Comparison of ENCODE assay signal across 8 cellular contexts in genomic region chr12:68686262-68686594, GRCh38. TPM values are rescaled to one million over a fixed set of nuclear protein-coding genes. Genes with fewer than 3 reads are reported as not detected.
DNase-seq lines count a peak whose midpoint lies in the region; ATAC-seq and TF ChIP-seq lines count a peak whose summit lies in the region.

No MANE protein-coding gene starts in this region.

- CTCF ChIA-PET in activated CD4-positive, alpha-beta T cell treated with anti-CD3 and anti-CD28 coated beads, Interleukin-2, amount 10 ng/mL, durations not matched to agents 7 days and 5 days (lab: Charles Lee) = interaction anchor here (0.5 to 0.6 kb wide), 2 partner anchors 18 to 52 kb away, joined by 3 read pairs; no protein-coding TSS in a partner anchor

- no peaks in the 10 kb centered on the region for H3K9me3 ChIP-seq in thoracic aorta

- H3K4me1 ChIP-seq in thoracic aorta (ENCODE audit: control insufficient read depth in 1 of 2, low read depth in 2 of 2) = peaks cover 11 to 14% of the 10 kb centered on the region in 2 donors

- H3K9me3 Mint-ChIP-seq in activated CD4-positive, alpha-beta T cell treated with anti-CD3 and anti-CD28 coated beads, Interleukin-2, amount 10 ng/mL, durations not matched to agents 7 days and 5 days = no peaks in the 10 kb centered on the region
- no peaks in the 10 kb centered on the region for H3K9me3 Mint-ChIP-seq in activated naive CD4-positive, alpha-beta T cell treated with anti-CD3 and anti-CD28 coated beads, Interleukin-2, amount 50 U/mL, for 72 hours

- DNase-seq in activated CD4-positive, alpha-beta T cell treated with anti-CD3 and anti-CD28 coated beads, Interleukin-2, amount 10 ng/mL, durations not matched to agents 7 days and 5 days = no peak
- DNase-seq in activated CD4-positive, alpha-beta T cell treated with anti-CD3 and anti-CD28 coated beads for 4 hours = no peak
- DNase-seq in activated naive CD4-positive, alpha-beta T cell treated with anti-CD3 and anti-CD28 coated beads, Interleukin-2, amount 50 U/mL, for 72 hours (ENCODE audit: low spot score in 2 of 2) = no peak
- DNase-seq in thoracic aorta (ENCODE audit: low spot score) (no peak), T-helper 9 cell (no peak), NCI-H1092 treated with DMSO at 0.1 percent for 48 hours (lab: John Stamatoyannopoulos, UW) (no peak)

- H3K36me3 ChIP-seq in thoracic aorta = peaks cover 5% of the 10 kb centered on the region

- no peak for TF ChIP-seq CTCF in thoracic aorta (IDR thresholded peaks at IDR 0.05)

- H3K27ac Mint-ChIP-seq in activated CD4-positive, alpha-beta T cell treated with anti-CD3 and anti-CD28 coated beads, Interleukin-2, amount 10 ng/mL, durations not matched to agents 7 days and 5 days = peak overlapping the region; percentile 96
- H3K27ac Mint-ChIP-seq in activated naive CD4-positive, alpha-beta T cell treated with anti-CD3 and anti-CD28 coated beads, Interleukin-2, amount 50 U/mL, for 72 hours = peak overlapping the region; percentile 90 to 99

- POLR2A ChIA-PET in activated CD4-positive, alpha-beta T cell treated with anti-CD3 and anti-CD28 coated beads, Interleukin-2, amount 10 ng/mL, durations not matched to agents 7 days and 5 days (lab: Charles Lee) = no interaction called here

- peak overlapping the region; percentile 99 for H3K4me3 ChIP-seq in thoracic aorta

- H3K36me3 Mint-ChIP-seq in activated CD4-positive, alpha-beta T cell treated with anti-CD3 and anti-CD28 coated beads, Interleukin-2, amount 10 ng/mL, durations not matched to agents 7 days and 5 days (ENCODE audit: low read depth) = peaks cover 26% of the 10 kb centered on the region
- H3K36me3 Mint-ChIP-seq in activated naive CD4-positive, alpha-beta T cell treated with anti-CD3 and anti-CD28 coated beads, Interleukin-2, amount 50 U/mL, for 72 hours = peaks cover 9 to 17% of the 10 kb centered on the region in 2 donors

- H3K4me3 Mint-ChIP-seq in activated CD4-positive, alpha-beta T cell treated with anti-CD3 and anti-CD28 coated beads, Interleukin-2, amount 10 ng/mL, durations not matched to agents 7 days and 5 days = peak overlapping the region; percentile 94

- peak in 1 of 2 donors; percentile 2 for ATAC-seq in activated naive CD4-positive, alpha-beta T cell treated with anti-CD3 and anti-CD28 coated beads, Interleukin-2, amount 50 U/mL, for 72 hours
- ATAC-seq in thoracic aorta (ENCODE audit: insufficient number of reproducible peaks, low FRiP score, low read depth) (no peak), HG02981 (IDR thresholded peaks at IDR 0.05; ENCODE audit: unreplicated experiment) (no peak)

- H3K4me1 Mint-ChIP-seq in activated CD4-positive, alpha-beta T cell treated with anti-CD3 and anti-CD28 coated beads, Interleukin-2, amount 10 ng/mL, durations not matched to agents 7 days and 5 days = peaks cover 49% of the 10 kb centered on the region

- no peaks in the 10 kb centered on the region for H3K27me3 Mint-ChIP-seq in activated CD4-positive, alpha-beta T cell treated with anti-CD3 and anti-CD28 coated beads, Interleukin-2, amount 10 ng/mL, durations not matched to agents 7 days and 5 days

- peak overlapping the region; percentile 78 for H3K27ac ChIP-seq in layer of hippocampus (ENCODE audit: low read depth, low read length)
- peak overlapping the region; percentile 80 to 87 for H3K27ac ChIP-seq in thoracic aorta

- H3K27me3 ChIP-seq in layer of hippocampus (ENCODE audit: control insufficient read depth, insufficient read depth, low read length) (no peaks in the 10 kb centered on the region), thoracic aorta (replicated peaks; ENCODE audit: insufficient read depth) (no peaks in the 10 kb centered on the region)

RNA-seq across cellular contexts. Expression of gene NUP107, which starts 0.6 kb away (rescaled TPM):
- 100 to 1,000 TPM in 1 of 2 experiments, 10 to 100 TPM in 1; 82.0 to 100 TPM for total RNA-seq in activated CD4-positive, alpha-beta T cell treated with anti-CD3 and anti-CD28 coated beads, Interleukin-2, amount 10 ng/mL, durations not matched to agents 7 days and 5 days
- 100 to 1,000 TPM; 156 to 159 TPM for total RNA-seq in activated naive CD4-positive, alpha-beta T cell treated with anti-CD3 and anti-CD28 coated beads, Interleukin-2, amount 50 U/mL, for 72 hours
- 10 to 100 TPM; 28.0 to 45.4 TPM for total RNA-seq in thoracic aorta

RNA-seq across cellular contexts. Expression of gene SLC35E3, which starts 59.7 kb away (rescaled TPM):
- 1 to 10 TPM; 8.1 TPM for total RNA-seq in activated CD4-positive, alpha-beta T cell treated with anti-CD3 and anti-CD28 coated beads, Interleukin-2, amount 10 ng/mL, durations not matched to agents 7 days and 5 days
- 1 to 10 TPM; 5.3 to 9.4 TPM for total RNA-seq in activated naive CD4-positive, alpha-beta T cell treated with anti-CD3 and anti-CD28 coated beads, Interleukin-2, amount 50 U/mL, for 72 hours
- 10 to 100 TPM in 1 of 2 donors, under 1 TPM in 1; 0.95 to 14.1 TPM for total RNA-seq in thoracic aorta
